9 cellular contexts compared by ENCODE assay signal in the genomic region with DNA sequence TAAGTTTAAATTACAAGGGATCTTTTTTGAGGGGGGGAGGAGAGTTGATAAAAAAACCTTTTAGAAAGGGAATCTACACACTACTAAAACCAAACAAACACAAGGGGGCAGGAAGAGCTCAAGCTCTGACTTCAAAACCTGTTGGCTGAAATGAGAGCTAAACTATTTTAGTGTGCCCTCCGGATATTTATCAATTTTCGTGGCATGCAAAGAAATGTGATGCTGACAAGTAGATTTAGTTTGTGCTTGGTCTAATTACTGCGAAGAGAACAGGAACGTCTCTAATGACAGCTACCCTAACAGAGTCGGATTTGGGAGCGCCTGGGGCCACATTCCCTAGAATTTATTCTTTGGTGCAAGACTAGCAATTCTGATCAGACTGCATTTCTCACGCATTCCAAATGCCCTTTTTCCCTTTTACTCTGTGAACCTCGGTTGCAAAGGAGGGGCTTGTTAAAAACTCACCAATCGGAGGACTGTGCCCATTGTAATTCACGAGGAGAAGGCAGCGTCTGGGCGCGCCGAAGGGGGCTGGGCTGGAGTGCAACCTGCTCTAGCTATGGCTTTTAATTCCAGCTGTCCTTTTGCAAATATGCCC. TPM values are rescaled to one million over a fixed set of nuclear protein-coding genes. Genes with fewer than 3 reads are reported as not detected.
DNase-seq lines count a peak whose midpoint lies in the region; ATAC-seq and TF ChIP-seq lines count a peak whose summit lies in the region.
"Had no signal": no experiment of that assay in that cellular context is flagged by ENCODE, and none has a peak within 500 bp of the region (broad histone marks: within the 10 kb centered on the region; RNA-seq: fewer than 3 reads in every experiment).

No MANE protein-coding gene starts in this region.

- peaks cover 18% of the 10 kb centered on the region for H3K36me3 Mint-ChIP-seq in endodermal cell (ENCODE audit: low read depth)
- H3K36me3 Mint-ChIP-seq in nephron progenitor cell (ENCODE audit: low read depth), result peaks cover 21% of the 10 kb centered on the region
- no peaks in the 10 kb centered on the region for H3K36me3 Mint-ChIP-seq in activated CD8-positive, alpha-beta memory T cell treated with anti-CD3 and anti-CD28 coated beads, Interleukin-2, amount 10 ng/mL, durations not matched to agents 7 days and 5 days

- H3K27ac Mint-ChIP-seq in endodermal cell, result peak overlapping the region; percentile 82
- H3K27ac Mint-ChIP-seq in nephron progenitor cell, result no peak overlapping the region
- no peak overlapping the region for H3K27ac Mint-ChIP-seq in activated CD8-positive, alpha-beta memory T cell treated with anti-CD3 and anti-CD28 coated beads, Interleukin-2, amount 10 ng/mL, durations not matched to agents 7 days and 5 days

- H3K4me1 Mint-ChIP-seq in endodermal cell (peaks cover 12% of the 10 kb centered on the region), nephron progenitor cell (peaks cover 10% of the 10 kb centered on the region)
- no peaks in the 10 kb centered on the region for H3K4me1 Mint-ChIP-seq in activated CD8-positive, alpha-beta memory T cell treated with anti-CD3 and anti-CD28 coated beads, Interleukin-2, amount 10 ng/mL, durations not matched to agents 7 days and 5 days

- no peaks in the 10 kb centered on the region for H3K36me3 ChIP-seq in endodermal cell (ENCODE audit: control insufficient read depth, insufficient read depth, low read length)

- H3K4me3 ChIP-seq in endodermal cell (ENCODE audit: low read length), result peak overlapping the region; percentile 88

- peak overlapping the region; percentile 77 for H3K4me3 Mint-ChIP-seq in endodermal cell
- H3K4me3 Mint-ChIP-seq in nephron progenitor cell, result peak overlapping the region; percentile 83
- no peak overlapping the region for H3K4me3 Mint-ChIP-seq in activated CD8-positive, alpha-beta memory T cell treated with anti-CD3 and anti-CD28 coated beads, Interleukin-2, amount 10 ng/mL, durations not matched to agents 7 days and 5 days

- H3K9me3 Mint-ChIP-seq in endodermal cell (no peaks in the 10 kb centered on the region), nephron progenitor cell (peaks cover 6% of the 10 kb centered on the region)
- H3K9me3 Mint-ChIP-seq in activated CD8-positive, alpha-beta memory T cell treated with anti-CD3 and anti-CD28 coated beads, Interleukin-2, amount 10 ng/mL, durations not matched to agents 7 days and 5 days (ENCODE audit: low read depth), result no peaks in the 10 kb centered on the region

- H3K4me1 ChIP-seq in endodermal cell (ENCODE audit: control insufficient read depth, insufficient read depth, low read length), result peaks cover 3% of the 10 kb centered on the region

- peak; percentile 74 for TF ChIP-seq CTCF in endodermal cell (conservative IDR thresholded peaks at IDR 0.05)
- peak; percentile 28 for TF ChIP-seq CTCF in nephron progenitor cell (IDR thresholded peaks at IDR 0.05)

- peaks cover 29% of the 10 kb centered on the region for H3K27me3 Mint-ChIP-seq in endodermal cell (ENCODE audit: insufficient read depth)
- peaks cover 13% of the 10 kb centered on the region for H3K27me3 Mint-ChIP-seq in nephron progenitor cell (ENCODE audit: low read depth, poor library complexity)
- H3K27me3 Mint-ChIP-seq in activated CD8-positive, alpha-beta memory T cell treated with anti-CD3 and anti-CD28 coated beads, Interleukin-2, amount 10 ng/mL, durations not matched to agents 7 days and 5 days, result peaks cover 35% of the 10 kb centered on the region

- CTCF ChIA-PET in activated CD8-positive, alpha-beta memory T cell treated with anti-CD3 and anti-CD28 coated beads, Interleukin-2, amount 10 ng/mL, durations not matched to agents 7 days and 5 days (lab: Charles Lee), result interaction anchor here (1.1 kb wide), 1 partner anchor 187 kb away, joined by 5 read pairs; no protein-coding TSS in a partner anchor

- peak overlapping the region; percentile 50 for H3K27ac ChIP-seq in endodermal cell (ENCODE audit: low read depth, low read length)

- H3K9me3 ChIP-seq in endodermal cell (ENCODE audit: control insufficient read depth, low read length), result no peaks in the 10 kb centered on the region

- no peak for ATAC-seq in activated CD8-positive, alpha-beta memory T cell treated with anti-CD3 and anti-CD28 coated beads, Interleukin-2, amount 10 ng/mL, durations not matched to agents 7 days and 5 days
- ATAC-seq: HCT116 had no signal

- peak; percentile 91 for DNase-seq in ELF-1 (ENCODE audit: low read depth, low spot score)
- peak; percentile 68 for DNase-seq in NCI-H345 treated with DMSO at 0.1 percent for 48 hours (lab: John Stamatoyannopoulos, UW; ENCODE audit: unreplicated experiment)
- peak; percentile 86 for DNase-seq in endodermal cell
- peak; percentile 60 for DNase-seq in nephron progenitor cell
- no peak for DNase-seq in activated CD8-positive, alpha-beta memory T cell treated with anti-CD3 and anti-CD28 coated beads, Interleukin-2, amount 10 ng/mL, durations not matched to agents 7 days and 5 days
- no peak for DNase-seq in HuH-7 (ENCODE audit: low spot score)
- DNase-seq in GM19238 (ENCODE audit: insufficient read length, low spot score), result no peak
- DNase-seq in 8988T, result no peak

- no peak overlapping the region for H3K9ac ChIP-seq in endodermal cell (ENCODE audit: extremely low read depth, low read length, poor library complexity, severe bottlenecking)

- 0 to 1% methylated on average over 12 to 14 of the region's 14 CpGs for WGBS in endodermal cell (ENCODE audit: insufficient coverage in 1 of 2, insufficient read length in 1 of 2), 2 experiments

- H3K27me3 ChIP-seq in endodermal cell (ENCODE audit: control insufficient read depth, insufficient read depth, low read length, poor library complexity, severe bottlenecking), result peaks cover 17% of the 10 kb centered on the region

RNA-seq across cellular contexts. Expression of gene FREM2, which starts 0.8 kb away (rescaled TPM):
- 10 to 100 TPM; 20.4 to 28.4 TPM for total RNA-seq in endodermal cell
- polyA plus RNA-seq in endodermal cell (2013, experiment 1 of 2), result 10.4 TPM
- polyA plus RNA-seq in endodermal cell (2013, experiment 2 of 2), result 11.5 TPM
- under 1 TPM in 1 of 2 experiments, not detected in 1; 0.23 TPM for total RNA-seq in activated CD8-positive, alpha-beta memory T cell treated with anti-CD3 and anti-CD28 coated beads, Interleukin-2, amount 10 ng/mL, durations not matched to agents 7 days and 5 days

Comparison
In these comparisons a context has a peak if more than half of its experiments do, and no peak if none do; other contexts are left out.
1. DNase-seq: peak in ELF-1 (single experiment), NCI-H345 treated with DMSO at 0.1 percent for 48 hours (single experiment), endodermal cell (single experiment) and nephron progenitor cell (single experiment); none in activated CD8-positive, alpha-beta memory T cell treated with anti-CD3 and anti-CD28 coated beads, Interleukin-2, amount 10 ng/mL, durations not matched to agents 7 days and 5 days (single experiment), HuH-7 (single experiment), GM19238 (single experiment) and 8988T (single experiment).
2. RNA of gene FREM2, which starts 0.8 kb away (total RNA-seq): 20.4 to 28.4 TPM in endodermal cell; 0.23 TPM in activated CD8-positive, alpha-beta memory T cell treated with anti-CD3 and anti-CD28 coated beads, Interleukin-2, amount 10 ng/mL, durations not matched to agents 7 days and 5 days; every median in the first group is over 10 times any median in the second.